Comparison of ENCODE assay signal across 2 cellular contexts in the genomic region with DNA sequence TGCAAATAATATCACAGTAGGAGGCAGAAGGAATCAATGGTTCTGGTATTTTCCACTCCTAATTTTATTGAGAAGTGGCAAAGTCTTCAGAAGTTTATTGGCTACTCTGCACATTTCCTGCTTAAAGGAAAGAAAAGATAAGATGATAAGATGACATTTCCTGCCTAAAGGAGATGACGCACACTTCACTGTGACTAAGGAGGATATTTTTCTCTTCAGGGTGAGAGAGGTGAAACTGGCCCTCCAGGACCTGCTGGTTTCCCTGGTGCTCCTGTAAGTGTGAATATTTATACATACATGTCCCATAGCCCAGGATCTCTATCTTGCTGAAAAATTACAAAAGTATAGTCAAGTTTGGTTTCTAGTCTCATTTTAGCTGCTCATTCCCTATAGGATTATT.
TF ChIP-seq lines count a peak whose summit lies in the region.

No MANE protein-coding gene starts in this region.

TF ChIP-seq in HepG2, 621 proteins besides CTCF, POLR2A, EP300 and RAD21 (continued from another document):
- TF ChIP-seq, protein P1, sequence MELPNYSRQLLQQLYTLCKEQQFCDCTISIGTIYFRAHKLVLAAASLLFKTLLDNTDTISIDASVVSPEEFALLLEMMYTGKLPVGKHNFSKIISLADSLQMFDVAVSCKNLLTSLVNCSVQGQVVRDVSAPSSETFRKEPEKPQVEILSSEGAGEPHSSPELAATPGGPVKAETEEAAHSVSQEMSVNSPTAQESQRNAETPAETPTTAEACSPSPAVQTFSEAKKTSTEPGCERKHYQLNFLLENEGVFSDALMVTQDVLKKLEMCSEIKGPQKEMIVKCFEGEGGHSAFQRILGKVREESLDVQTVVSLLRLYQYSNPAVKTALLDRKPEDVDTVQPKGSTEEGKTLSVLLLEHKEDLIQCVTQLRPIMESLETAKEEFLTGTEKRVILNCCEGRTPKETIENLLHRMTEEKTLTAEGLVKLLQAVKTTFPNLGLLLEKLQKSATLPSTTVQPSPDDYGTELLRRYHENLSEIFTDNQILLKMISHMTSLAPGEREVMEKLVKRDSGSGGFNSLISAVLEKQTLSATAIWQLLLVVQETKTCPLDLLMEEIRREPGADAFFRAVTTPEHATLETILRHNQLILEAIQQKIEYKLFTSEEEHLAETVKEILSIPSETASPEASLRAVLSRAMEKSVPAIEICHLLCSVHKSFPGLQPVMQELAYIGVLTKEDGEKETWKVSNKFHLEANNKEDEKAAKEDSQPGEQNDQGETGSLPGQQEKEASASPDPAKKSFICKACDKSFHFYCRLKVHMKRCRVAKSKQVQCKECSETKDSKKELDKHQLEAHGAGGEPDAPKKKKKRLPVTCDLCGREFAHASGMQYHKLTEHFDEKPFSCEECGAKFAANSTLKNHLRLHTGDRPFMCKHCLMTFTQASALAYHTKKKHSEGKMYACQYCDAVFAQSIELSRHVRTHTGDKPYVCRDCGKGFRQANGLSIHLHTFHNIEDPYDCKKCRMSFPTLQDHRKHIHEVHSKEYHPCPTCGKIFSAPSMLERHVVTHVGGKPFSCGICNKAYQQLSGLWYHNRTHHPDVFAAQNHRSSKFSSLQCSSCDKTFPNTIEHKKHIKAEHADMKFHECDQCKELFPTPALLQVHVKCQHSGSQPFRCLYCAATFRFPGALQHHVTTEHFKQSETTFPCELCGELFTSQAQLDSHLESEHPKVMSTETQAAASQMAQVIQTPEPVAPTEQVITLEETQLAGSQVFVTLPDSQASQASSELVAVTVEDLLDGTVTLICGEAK (IDR thresholded peaks at IDR 0.05): no peak
- TF ChIP-seq, protein P1 (CRISPR knock-in tag; IDR thresholded peaks at IDR 0.05): no peak
- TF ChIP-seq, protein P2, sequence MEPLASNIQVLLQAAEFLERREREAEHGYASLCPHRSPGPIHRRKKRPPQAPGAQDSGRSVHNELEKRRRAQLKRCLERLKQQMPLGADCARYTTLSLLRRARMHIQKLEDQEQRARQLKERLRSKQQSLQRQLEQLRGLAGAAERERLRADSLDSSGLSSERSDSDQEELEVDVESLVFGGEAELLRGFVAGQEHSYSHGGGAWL (CRISPR knock-in tag; IDR thresholded peaks at IDR 0.05): no peak

TF ChIP-seq in SK-N-SH, 30 proteins besides CTCF, POLR2A, EP300 and RAD21 (continued from another document):
- TF ChIP-seq, protein P3, sequence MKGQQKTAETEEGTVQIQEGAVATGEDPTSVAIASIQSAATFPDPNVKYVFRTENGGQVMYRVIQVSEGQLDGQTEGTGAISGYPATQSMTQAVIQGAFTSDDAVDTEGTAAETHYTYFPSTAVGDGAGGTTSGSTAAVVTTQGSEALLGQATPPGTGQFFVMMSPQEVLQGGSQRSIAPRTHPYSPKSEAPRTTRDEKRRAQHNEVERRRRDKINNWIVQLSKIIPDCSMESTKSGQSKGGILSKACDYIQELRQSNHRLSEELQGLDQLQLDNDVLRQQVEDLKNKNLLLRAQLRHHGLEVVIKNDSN (IDR thresholded peaks at IDR 0.05; ENCODE audit: borderline replicate concordance, low read depth): no peak
